1 cellular context compared by ENCODE assay signal in the genomic region with DNA sequence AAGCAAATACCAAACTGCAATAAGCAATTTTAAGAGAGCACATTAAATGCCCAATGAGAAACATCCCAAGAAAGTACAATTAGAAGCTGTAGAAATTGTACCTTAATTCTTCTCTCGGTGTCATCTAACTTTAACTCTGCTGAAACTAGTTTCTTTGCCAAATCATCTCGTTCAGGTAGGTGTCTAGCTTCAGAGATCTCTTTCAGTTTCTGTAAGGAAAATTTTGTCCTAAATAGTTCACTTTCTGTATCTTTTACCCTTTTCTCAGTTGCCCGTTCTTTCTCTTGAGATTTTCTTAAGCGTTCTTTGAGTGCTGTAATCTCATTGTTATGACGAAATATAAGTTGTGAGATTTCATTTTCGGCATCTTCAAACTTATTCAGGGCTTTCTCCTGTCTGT.
TF ChIP-seq lines count a peak whose summit lies in the region.

No MANE protein-coding gene starts in this region.

TF ChIP-seq in GM23338, 12 proteins besides CTCF, POLR2A, EP300 and RAD21 (continued from another document):
- TF ChIP-seq, protein P1, sequence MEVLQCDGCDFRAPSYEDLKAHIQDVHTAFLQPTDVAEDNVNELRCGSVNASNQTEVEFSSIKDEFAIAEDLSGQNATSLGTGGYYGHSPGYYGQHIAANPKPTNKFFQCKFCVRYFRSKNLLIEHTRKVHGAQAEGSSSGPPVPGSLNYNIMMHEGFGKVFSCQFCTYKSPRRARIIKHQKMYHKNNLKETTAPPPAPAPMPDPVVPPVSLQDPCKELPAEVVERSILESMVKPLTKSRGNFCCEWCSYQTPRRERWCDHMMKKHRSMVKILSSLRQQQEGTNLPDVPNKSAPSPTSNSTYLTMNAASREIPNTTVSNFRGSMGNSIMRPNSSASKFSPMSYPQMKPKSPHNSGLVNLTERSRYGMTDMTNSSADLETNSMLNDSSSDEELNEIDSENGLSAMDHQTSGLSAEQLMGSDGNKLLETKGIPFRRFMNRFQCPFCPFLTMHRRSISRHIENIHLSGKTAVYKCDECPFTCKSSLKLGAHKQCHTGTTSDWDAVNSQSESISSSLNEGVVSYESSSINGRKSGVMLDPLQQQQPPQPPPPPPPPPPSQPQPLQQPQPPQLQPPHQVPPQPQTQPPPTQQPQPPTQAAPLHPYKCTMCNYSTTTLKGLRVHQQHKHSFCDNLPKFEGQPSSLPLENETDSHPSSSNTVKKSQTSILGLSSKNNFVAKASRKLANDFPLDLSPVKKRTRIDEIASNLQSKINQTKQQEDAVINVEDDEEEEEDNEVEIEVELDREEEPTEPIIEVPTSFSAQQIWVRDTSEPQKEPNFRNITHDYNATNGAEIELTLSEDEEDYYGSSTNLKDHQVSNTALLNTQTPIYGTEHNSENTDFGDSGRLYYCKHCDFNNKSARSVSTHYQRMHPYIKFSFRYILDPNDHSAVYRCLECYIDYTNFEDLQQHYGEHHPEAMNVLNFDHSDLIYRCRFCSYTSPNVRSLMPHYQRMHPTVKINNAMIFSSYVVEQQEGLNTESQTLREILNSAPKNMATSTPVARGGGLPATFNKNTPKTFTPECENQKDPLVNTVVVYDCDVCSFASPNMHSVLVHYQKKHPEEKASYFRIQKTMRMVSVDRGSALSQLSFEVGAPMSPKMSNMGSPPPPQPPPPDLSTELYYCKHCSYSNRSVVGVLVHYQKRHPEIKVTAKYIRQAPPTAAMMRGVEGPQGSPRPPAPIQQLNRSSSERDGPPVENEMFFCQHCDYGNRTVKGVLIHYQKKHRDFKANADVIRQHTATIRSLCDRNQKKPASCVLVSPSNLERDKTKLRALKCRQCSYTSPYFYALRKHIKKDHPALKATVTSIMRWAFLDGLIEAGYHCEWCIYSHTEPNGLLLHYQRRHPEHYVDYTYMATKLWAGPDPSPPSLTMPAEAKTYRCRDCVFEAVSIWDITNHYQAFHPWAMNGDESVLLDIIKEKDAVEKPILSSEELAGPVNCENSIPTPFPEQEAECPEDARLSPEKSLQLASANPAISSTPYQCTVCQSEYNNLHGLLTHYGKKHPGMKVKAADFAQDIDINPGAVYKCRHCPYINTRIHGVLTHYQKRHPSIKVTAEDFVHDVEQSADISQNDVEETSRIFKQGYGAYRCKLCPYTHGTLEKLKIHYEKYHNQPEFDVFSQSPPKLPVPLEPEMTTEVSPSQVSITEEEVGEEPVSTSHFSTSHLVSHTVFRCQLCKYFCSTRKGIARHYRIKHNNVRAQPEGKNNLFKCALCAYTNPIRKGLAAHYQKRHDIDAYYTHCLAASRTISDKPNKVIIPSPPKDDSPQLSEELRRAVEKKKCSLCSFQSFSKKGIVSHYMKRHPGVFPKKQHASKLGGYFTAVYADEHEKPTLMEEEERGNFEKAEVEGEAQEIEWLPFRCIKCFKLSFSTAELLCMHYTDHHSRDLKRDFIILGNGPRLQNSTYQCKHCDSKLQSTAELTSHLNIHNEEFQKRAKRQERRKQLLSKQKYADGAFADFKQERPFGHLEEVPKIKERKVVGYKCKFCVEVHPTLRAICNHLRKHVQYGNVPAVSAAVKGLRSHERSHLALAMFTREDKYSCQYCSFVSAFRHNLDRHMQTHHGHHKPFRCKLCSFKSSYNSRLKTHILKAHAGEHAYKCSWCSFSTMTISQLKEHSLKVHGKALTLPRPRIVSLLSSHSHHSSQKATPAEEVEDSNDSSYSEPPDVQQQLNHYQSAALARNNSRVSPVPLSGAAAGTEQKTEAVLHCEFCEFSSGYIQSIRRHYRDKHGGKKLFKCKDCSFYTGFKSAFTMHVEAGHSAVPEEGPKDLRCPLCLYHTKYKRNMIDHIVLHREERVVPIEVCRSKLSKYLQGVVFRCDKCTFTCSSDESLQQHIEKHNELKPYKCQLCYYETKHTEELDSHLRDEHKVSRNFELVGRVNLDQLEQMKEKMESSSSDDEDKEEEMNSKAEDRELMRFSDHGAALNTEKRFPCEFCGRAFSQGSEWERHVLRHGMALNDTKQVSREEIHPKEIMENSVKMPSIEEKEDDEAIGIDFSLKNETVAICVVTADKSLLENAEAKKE (CRISPR knock-in tag; IDR thresholded peaks at IDR 0.05) = no peak
- no peak for TF ChIP-seq EZH2 (IDR thresholded peaks at IDR 0.05; ENCODE audit: low read depth, unreplicated experiment)
- TF ChIP-seq JUNB (IDR thresholded peaks at IDR 0.05; ENCODE audit: unreplicated experiment) = no peak
- no peak for TF ChIP-seq REST (IDR thresholded peaks at IDR 0.05; ENCODE audit: unreplicated experiment)
- TF ChIP-seq EZH2phosphoT487 (IDR thresholded peaks at IDR 0.05; ENCODE audit: unreplicated experiment) = no peak
